18 cellular contexts compared by ENCODE assay signal in genomic region chr3:181629701-181630100, GRCh38.
DNase-seq lines count a peak whose midpoint lies in the region; ATAC-seq and TF ChIP-seq lines count a peak whose summit lies in the region.
"Had no signal": no experiment of that assay in that cellular context is flagged by ENCODE, and none has a peak within 500 bp of the region (broad histone marks: within the 10 kb centered on the region; RNA-seq: fewer than 3 reads in every experiment).

No MANE protein-coding gene starts in this region.

- ATAC-seq in SK-N-SH treated with all-trans-retinoic acid at 6 μM for 48 hours (peak; percentile 35), WTC11 (no peak), GM21390 (IDR thresholded peaks at IDR 0.05; ENCODE audit: unreplicated experiment) (no peak)
- ATAC-seq: HCT116 had no signal

- no peaks in the 10 kb centered on the region for H3K36me3 ChIP-seq in SK-N-SH (replicated peaks in 1 of 2; ENCODE audit: control insufficient read depth in 1 of 2, insufficient read depth in 2 of 2, low read length in 1 of 2)
- no peaks in the 10 kb centered on the region for H3K36me3 ChIP-seq in ovary
- H3K36me3 ChIP-seq: BLaER1 had no signal

- no peak overlapping the region for H3K4me3 Mint-ChIP-seq in WTC11
- H3K4me3 Mint-ChIP-seq: CD8-positive, alpha-beta memory T cell had no signal

- intact Hi-C loops in ovary (cut with DNase I) = no loop called here

- no peak overlapping the region for H3K9ac ChIP-seq in SK-N-SH
- H3K9ac ChIP-seq: BLaER1 had no signal

- H3K27ac ChIP-seq in SK-N-SH (ENCODE audit: low read depth in 2 of 2, low read length in 1 of 2) (peak overlapping the region in 1 of 2 experiments; percentile 26; a peak in 1 of 4 replicates), epithelial cell of prostate (peak overlapping the region; percentile 97), ovary (no peak overlapping the region)
- H3K27ac ChIP-seq: 22Rv1, BLaER1, HL-60 had no signal

- no peak overlapping the region for H3K4me3 ChIP-seq in SK-N-SH (ENCODE audit: low read depth in 2 of 2, low read length in 1 of 2)
- H3K4me3 ChIP-seq in ovary = no peak overlapping the region
- H3K4me3 ChIP-seq: BLaER1 had no signal

- CTCF ChIA-PET in SK-N-SH (lab: Yijun Ruan, JAX) = interaction anchor here (1.2 to 2.1 kb wide), 2 partner anchors 24 to 71 kb away, joined by 3 to 5 read pairs; no protein-coding TSS in a partner anchor
- CTCF ChIA-PET in WTC11 (lab: Charles Lee) = no interaction called here

- 94% methylated on average over 3 of the region's 3 CpGs for WGBS in SK-N-SH (ENCODE audit: low lambda C conversion rate)
- 72 to 75% (median 73%) methylated on average over 3 of the region's 3 CpGs for WGBS in ovary, 3 donors

- no peak for TF ChIP-seq CTCF in SK-N-SH (IDR thresholded peaks at IDR 0.05)
- TF ChIP-seq CTCF in WTC11 (IDR thresholded peaks at IDR 0.05) = no peak
- no peak for TF ChIP-seq CTCF in ovary (IDR thresholded peaks at IDR 0.05)

- H3K4me1 Mint-ChIP-seq in WTC11 = no peaks in the 10 kb centered on the region; the same call in 1 of the 2 replicates
- H3K4me1 Mint-ChIP-seq: CD8-positive, alpha-beta memory T cell had no signal

- no peak for DNase-seq in SK-N-SH
- DNase-seq in epithelial cell of prostate (ENCODE audit: low read depth, low spot score) = no peak
- peak; percentile 66 for DNase-seq in medulla oblongata (ENCODE audit: extremely low spot score)
- DNase-seq in WTC11 (ENCODE audit: low spot score) = no peak
- no peak for DNase-seq in ovary
- DNase-seq in putamen (ENCODE audit: low spot score) = no peak
- DNase-seq: CD8-positive, alpha-beta memory T cell; GF-D8; NCI-H1092; NCI-H446; NCI-H748 treated with DMSO at 0.1 percent for 48 hours; SIG-M5 had no signal

- H3F3A ChIP-seq in SK-N-SH (replicated peaks; ENCODE audit: insufficient read depth) = peaks cover 8% of the 10 kb centered on the region

- H3K27ac Mint-ChIP-seq in WTC11 = no peak overlapping the region
- H3K27ac Mint-ChIP-seq: CD8-positive, alpha-beta memory T cell had no signal

- H4K20me1 ChIP-seq in SK-N-SH (ENCODE audit: insufficient read depth) = no peaks in the 10 kb centered on the region
- H4K20me1 ChIP-seq: BLaER1 had no signal

- no peaks in the 10 kb centered on the region for H3K9me2 ChIP-seq in SK-N-SH

- TF ChIP-seq EP300 in SK-N-SH (IDR thresholded peaks at IDR 0.05; ENCODE audit: borderline replicate concordance in 1 of 2, low read depth in 1 of 2, low read length in 1 of 2) (no peak), ovary (IDR thresholded peaks at IDR 0.05) (no peak)

- no peaks in the 10 kb centered on the region for H3K27me3 Mint-ChIP-seq in WTC11 (ENCODE audit: low read depth)
- H3K27me3 Mint-ChIP-seq: CD8-positive, alpha-beta memory T cell had no signal

- H3K36me3 Mint-ChIP-seq in WTC11 = no peaks in the 10 kb centered on the region
- H3K36me3 Mint-ChIP-seq: CD8-positive, alpha-beta memory T cell had no signal

- H3K4me1 ChIP-seq in SK-N-SH (ENCODE audit: control insufficient read depth in 1 of 2, insufficient read depth in 2 of 2, low read depth in 1 of 2, low read length in 1 of 2) (peaks cover 7 to 17% of the 10 kb centered on the region in 2 experiments; a peak in 2 of 4 replicates), ovary (ENCODE audit: insufficient read depth) (no peaks in the 10 kb centered on the region)
- H3K4me1 ChIP-seq: BLaER1 had no signal

- POLR2A ChIA-PET in SK-N-SH (lab: Yijun Ruan, JAX) = no interaction called here
- POLR2A ChIA-PET in WTC11 (lab: Charles Lee) = no interaction called here

- H3K79me2 ChIP-seq in SK-N-SH (ENCODE audit: insufficient read depth) = no peaks in the 10 kb centered on the region

- no peaks in the 10 kb centered on the region for H3K9me3 Mint-ChIP-seq in WTC11

- TF ChIP-seq RAD21 in SK-N-SH (IDR thresholded peaks at IDR 0.05; ENCODE audit: low read length) = no peak

- H2AFZ ChIP-seq in SK-N-SH (ENCODE audit: low read depth) = no peak overlapping the region

- no peak overlapping the region for H3K4me2 ChIP-seq in SK-N-SH
- H3K4me2 ChIP-seq: BLaER1 had no signal

- no peaks in the 10 kb centered on the region for H3K9me3 ChIP-seq in SK-N-SH
- H3K9me3 ChIP-seq in ovary = no peaks in the 10 kb centered on the region
- H3K9me3 ChIP-seq: BLaER1 had no signal

- no peak for TF ChIP-seq POLR2A in ovary (IDR thresholded peaks at IDR 0.05)

- H3K27me3 ChIP-seq in SK-N-SH (ENCODE audit: insufficient read depth) = no peaks in the 10 kb centered on the region
- H3K27me3 ChIP-seq in ovary = no peaks in the 10 kb centered on the region
- H3K27me3 ChIP-seq: BLaER1 had no signal

TF ChIP-seq in SK-N-SH treated with all-trans-retinoic acid at 6 μM for 48 hours, 23 proteins besides CTCF, POLR2A, EP300 and RAD21:
- TF ChIP-seq ZNF565 (CRISPR knock-in tag; conservative IDR thresholded peaks at IDR 0.05; ENCODE audit: low read depth) = no peak
- TF ChIP-seq ZC3H10 (CRISPR knock-in tag; IDR thresholded peaks at IDR 0.05) = no peak
- TF ChIP-seq, protein P1, sequence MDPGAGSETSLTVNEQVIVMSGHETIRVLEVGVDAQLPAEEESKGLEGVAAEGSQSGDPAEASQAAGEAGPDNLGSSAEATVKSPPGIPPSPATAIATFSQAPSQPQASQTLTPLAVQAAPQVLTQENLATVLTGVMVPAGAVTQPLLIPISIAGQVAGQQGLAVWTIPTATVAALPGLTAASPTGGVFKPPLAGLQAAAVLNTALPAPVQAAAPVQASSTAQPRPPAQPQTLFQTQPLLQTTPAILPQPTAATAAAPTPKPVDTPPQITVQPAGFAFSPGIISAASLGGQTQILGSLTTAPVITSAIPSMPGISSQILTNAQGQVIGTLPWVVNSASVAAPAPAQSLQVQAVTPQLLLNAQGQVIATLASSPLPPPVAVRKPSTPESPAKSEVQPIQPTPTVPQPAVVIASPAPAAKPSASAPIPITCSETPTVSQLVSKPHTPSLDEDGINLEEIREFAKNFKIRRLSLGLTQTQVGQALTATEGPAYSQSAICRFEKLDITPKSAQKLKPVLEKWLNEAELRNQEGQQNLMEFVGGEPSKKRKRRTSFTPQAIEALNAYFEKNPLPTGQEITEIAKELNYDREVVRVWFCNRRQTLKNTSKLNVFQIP (CRISPR knock-in tag; IDR thresholded peaks at IDR 0.05; ENCODE audit: borderline replicate concordance, low read depth) = no peak
- no peak for TF ChIP-seq RARB (CRISPR knock-in tag; IDR thresholded peaks at IDR 0.05)
- no peak for TF ChIP-seq PPARA (CRISPR knock-in tag; IDR thresholded peaks at IDR 0.05; ENCODE audit: borderline replicate concordance)

TF ChIP-seq in SK-N-SH, 30 proteins besides CTCF, POLR2A, EP300 and RAD21 (continues in another document):
- no peak for TF ChIP-seq GATA2 (CRISPR knock-in tag; IDR thresholded peaks at IDR 0.05)
- TF ChIP-seq FOXM1 (IDR thresholded peaks at IDR 0.05; ENCODE audit: low read depth) = no peak
- TF ChIP-seq, protein P2, sequence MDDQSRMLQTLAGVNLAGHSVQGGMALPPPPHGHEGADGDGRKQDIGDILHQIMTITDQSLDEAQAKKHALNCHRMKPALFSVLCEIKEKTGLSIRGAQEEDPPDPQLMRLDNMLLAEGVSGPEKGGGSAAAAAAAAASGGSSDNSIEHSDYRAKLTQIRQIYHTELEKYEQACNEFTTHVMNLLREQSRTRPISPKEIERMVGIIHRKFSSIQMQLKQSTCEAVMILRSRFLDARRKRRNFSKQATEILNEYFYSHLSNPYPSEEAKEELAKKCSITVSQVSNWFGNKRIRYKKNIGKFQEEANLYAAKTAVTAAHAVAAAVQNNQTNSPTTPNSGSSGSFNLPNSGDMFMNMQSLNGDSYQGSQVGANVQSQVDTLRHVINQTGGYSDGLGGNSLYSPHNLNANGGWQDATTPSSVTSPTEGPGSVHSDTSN (IDR thresholded peaks at IDR 0.05) = no peak
- TF ChIP-seq TAF1 (IDR thresholded peaks at IDR 0.05; ENCODE audit: borderline replicate concordance, low read depth, low read length) = no peak
- TF ChIP-seq USF1 (IDR thresholded peaks at IDR 0.05; ENCODE audit: borderline replicate concordance, low read depth) = no peak
- TF ChIP-seq NRF1 (IDR thresholded peaks at IDR 0.05; ENCODE audit: low read depth, low read length) = no peak
- no peak for TF ChIP-seq FOXJ3 (CRISPR knock-in tag; IDR thresholded peaks at IDR 0.05)

TF ChIP-seq in WTC11, 78 proteins besides CTCF, POLR2A, EP300 and RAD21 (continues in another document):
- no peak for TF ChIP-seq PREB (CRISPR knock-in tag; IDR thresholded peaks at IDR 0.05; ENCODE audit: borderline replicate concordance)
- TF ChIP-seq, protein P3, sequence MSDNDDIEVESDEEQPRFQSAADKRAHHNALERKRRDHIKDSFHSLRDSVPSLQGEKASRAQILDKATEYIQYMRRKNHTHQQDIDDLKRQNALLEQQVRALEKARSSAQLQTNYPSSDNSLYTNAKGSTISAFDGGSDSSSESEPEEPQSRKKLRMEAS (CRISPR knock-in tag; IDR thresholded peaks at IDR 0.05) = no peak
- no peak for TF ChIP-seq ETV6 (CRISPR knock-in tag; IDR thresholded peaks at IDR 0.05)
- no peak for TF ChIP-seq TEAD1 (CRISPR knock-in tag; IDR thresholded peaks at IDR 0.05)
- no peak for TF ChIP-seq E2F1 (CRISPR knock-in tag; IDR thresholded peaks at IDR 0.05)
- no peak for TF ChIP-seq SOX15 (CRISPR knock-in tag; IDR thresholded peaks at IDR 0.05)
- TF ChIP-seq TCF7 (CRISPR knock-in tag; IDR thresholded peaks at IDR 0.05; ENCODE audit: low read depth) = no peak
- no peak for TF ChIP-seq ZNF423 (CRISPR knock-in tag; IDR thresholded peaks at IDR 0.05)
